In the genomic region with DNA sequence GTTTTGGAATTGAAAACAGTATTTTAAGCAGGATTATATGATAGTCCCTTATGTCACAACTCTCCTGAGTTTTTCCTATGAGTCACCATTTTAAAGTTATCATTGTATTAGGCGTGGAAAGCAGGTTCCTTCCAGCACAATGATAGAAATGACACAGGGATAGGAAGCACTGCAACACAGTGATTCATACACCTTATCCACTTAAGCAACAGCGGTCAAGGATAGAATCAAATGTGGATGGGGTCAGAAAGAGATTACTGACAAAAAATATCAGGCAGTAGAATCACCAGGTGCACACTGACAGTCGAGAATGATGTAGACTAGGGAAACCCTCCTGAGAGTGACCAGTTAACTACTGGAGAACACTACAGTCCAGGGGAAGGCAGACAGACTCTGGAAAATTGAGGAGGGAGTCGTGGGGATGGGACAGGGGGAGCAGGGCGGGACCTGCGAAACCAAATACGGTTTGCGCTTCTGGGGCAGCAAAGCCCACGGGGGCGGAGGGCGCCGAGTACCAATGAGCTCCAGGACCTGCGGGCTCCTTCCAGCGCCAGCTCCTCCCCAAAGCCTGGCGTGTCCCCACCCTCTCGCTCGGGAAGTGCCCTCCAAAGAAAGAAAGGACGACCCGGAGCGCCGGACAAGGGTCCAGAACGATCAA, we compare ENCODE assay signal across 8 cellular contexts. TPM values are rescaled to one million over a fixed set of nuclear protein-coding genes. Genes with fewer than 3 reads are reported as not detected.
DNase-seq lines count a peak whose midpoint lies in the region; ATAC-seq and TF ChIP-seq lines count a peak whose summit lies in the region.

No MANE protein-coding gene starts in this region.

- H3K4me3 ChIP-seq in ascending aorta (peak overlapping the region; percentile 68 to 88), iPS-15b (ENCODE audit: low read depth, low read length) (peak overlapping the region; percentile 93), skeletal muscle tissue (ENCODE audit: low read length in 3 of 3) (peak overlapping the region; percentile 90 to 97 (median 91))

- H3K27me3 ChIP-seq in ascending aorta: no peaks in the 10 kb centered on the region
- no peaks in the 10 kb centered on the region for H3K27me3 ChIP-seq in iPS-15b (ENCODE audit: control insufficient read depth, insufficient read depth, low read length)
- no peaks in the 10 kb centered on the region for H3K27me3 ChIP-seq in skeletal muscle tissue (ENCODE audit: control insufficient read depth in 3 of 3, insufficient read depth in 3 of 3, low read length in 3 of 3)

- H3K9ac ChIP-seq in iPS-15b (ENCODE audit: low read depth, low read length) (peak overlapping the region; percentile 66), skeletal muscle tissue (ENCODE audit: low read depth in 1 of 3, low read length in 3 of 3) (peak overlapping the region; percentile 95 to 96 (median 96))

- ATAC-seq in GM19438 (IDR thresholded peaks at IDR 0.05; ENCODE audit: low read depth, unreplicated experiment) (peak; percentile 57), HG03432 (IDR thresholded peaks at IDR 0.05; ENCODE audit: unreplicated experiment) (peak; percentile 59)

- TF ChIP-seq CTCF in ascending aorta (IDR thresholded peaks at IDR 0.05): no peak

- no peaks in the 10 kb centered on the region for H3K36me3 ChIP-seq in ascending aorta
- H3K36me3 ChIP-seq in iPS-15b (ENCODE audit: control insufficient read depth, insufficient read depth, low read length): no peaks in the 10 kb centered on the region
- no peaks in the 10 kb centered on the region for H3K36me3 ChIP-seq in skeletal muscle tissue (ENCODE audit: control insufficient read depth in 3 of 3, insufficient read depth in 3 of 3, low read length in 3 of 3)

- DNase-seq in DMS79 treated with DMSO at 0.1 percent for 48 hours (lab: John Stamatoyannopoulos, UW): peak; percentile 90
- DNase-seq in NCI-H774 (lab: John Stamatoyannopoulos, UW): peak; percentile 85
- DNase-seq in ascending aorta (ENCODE audit: low spot score in 2 of 2): no peak
- no peak for DNase-seq in stimulated activated CD4-positive, alpha-beta T cell treated with anti-CD3 and anti-CD28 coated beads, Interleukin-4, amount 100 ng/mL, for 1 hour

- H3K27ac ChIP-seq in ascending aorta (peak overlapping the region; percentile 98 to 99), skeletal muscle tissue (ENCODE audit: low read depth, low read length) (peak overlapping the region; percentile 99)

- no peaks in the 10 kb centered on the region for H3K9me3 ChIP-seq in ascending aorta
- no peaks in the 10 kb centered on the region for H3K9me3 ChIP-seq in iPS-15b (ENCODE audit: control insufficient read depth, insufficient read depth, low read length)
- H3K9me3 ChIP-seq in skeletal muscle tissue (ENCODE audit: control insufficient read depth in 3 of 3, low read length in 3 of 3): no peaks in the 10 kb centered on the region

- H3K4me1 ChIP-seq in ascending aorta (peaks cover 0 to 19% of the 10 kb centered on the region in 2 donors), iPS-15b (ENCODE audit: control insufficient read depth, insufficient read depth, low read length) (peaks cover 23% of the 10 kb centered on the region), skeletal muscle tissue (ENCODE audit: control insufficient read depth in 3 of 3, insufficient read depth in 3 of 3, low read length in 3 of 3) (peaks cover 16 to 19% (median 18%) of the 10 kb centered on the region in 3 donors)

- intact Hi-C loops in ascending aorta (cut with DNase I): loop anchor here (2.0 to 5.0 kb wide), 2 partner anchors 635 to 1138 kb away; partner anchors contain the start of gene DLD

RNA-seq across cellular contexts. Expression of gene PNPLA8, which starts 0.5 kb away (rescaled TPM):
- total RNA-seq in ascending aorta (4.4 TPM), skeletal muscle tissue (16.2 TPM)

RNA-seq across cellular contexts. Expression of gene THAP5, which starts 44.0 kb away (rescaled TPM):
- total RNA-seq in ascending aorta (18.1 TPM), skeletal muscle tissue (12.0 TPM)

RNA-seq across cellular contexts. Expression of gene DNAJB9, which starts 44.2 kb away (rescaled TPM):
- total RNA-seq in ascending aorta: 7.5 TPM
- 16.2 TPM for total RNA-seq in skeletal muscle tissue

Comparison
In these comparisons a context has a peak if more than half of its experiments do, and no peak if none do; other contexts are left out.
1. DNase-seq: peak in DMS79 treated with DMSO at 0.1 percent for 48 hours (single experiment) and NCI-H774 (single experiment); none in ascending aorta (0 of 2) and stimulated activated CD4-positive, alpha-beta T cell treated with anti-CD3 and anti-CD28 coated beads, Interleukin-4, amount 100 ng/mL, for 1 hour (single experiment).
2. Peak in every context shown above with its lines, with median percentiles within 50 percentile points of each other: H3K4me3 ChIP-seq.